ENCODE assay signal across 8 cellular contexts in the genomic region with DNA sequence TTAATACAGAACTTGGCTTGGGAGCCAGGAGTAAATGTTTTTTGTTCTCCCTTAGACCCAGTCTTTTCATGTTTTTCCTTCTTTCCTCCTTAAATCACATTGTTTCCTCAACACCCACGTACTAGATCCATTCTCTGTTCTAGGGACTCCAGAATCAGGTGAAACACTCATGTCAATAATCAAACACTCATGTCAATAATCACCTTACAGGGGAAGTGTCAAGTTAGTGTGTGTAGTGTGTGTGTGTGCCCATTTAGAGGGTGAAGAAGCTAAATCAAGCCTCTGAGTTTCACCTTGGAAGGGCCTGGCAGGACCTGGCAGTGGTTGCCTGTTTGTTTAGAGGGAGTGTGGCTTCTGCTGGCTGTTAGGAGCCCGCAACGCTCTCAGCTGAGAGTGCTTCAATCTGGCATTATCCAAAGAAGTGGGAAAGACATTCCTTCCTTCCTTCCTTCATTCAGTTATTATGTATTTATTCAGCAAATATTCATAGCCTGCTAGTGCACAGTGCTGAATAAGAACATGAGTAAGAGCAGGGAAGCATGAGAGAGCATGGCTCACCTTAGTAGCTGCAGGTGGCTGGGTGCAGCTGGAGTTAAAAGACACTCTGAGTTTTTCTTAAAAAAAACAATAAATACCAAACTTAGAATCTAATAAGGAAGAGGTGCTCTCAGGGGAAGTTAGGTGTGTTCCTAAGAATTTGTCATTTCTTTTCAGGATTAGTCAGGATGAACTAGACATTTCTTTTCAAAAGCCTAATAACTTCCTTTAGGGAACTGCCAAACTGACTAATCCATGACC. TPM values are rescaled to one million over a fixed set of nuclear protein-coding genes. Genes with fewer than 3 reads are reported as not detected.
DNase-seq lines count a peak whose midpoint lies in the region; ATAC-seq and TF ChIP-seq lines count a peak whose summit lies in the region.

No MANE protein-coding gene starts in this region.

- H3K4me3 ChIP-seq in astrocyte of the cerebellum (ENCODE audit: low read depth, low read length) (peak overlapping the region; percentile 74), mesenchymal stem cell (ENCODE audit: insufficient read depth in 1 of 2, low read depth in 1 of 2, low read length in 2 of 2) (peak overlapping the region in 1 of 2 experiments; percentile 99), upper lobe of right lung (peak overlapping the region; percentile 92)

- no CpG with 5 or more reads among the region's 3 CpGs for WGBS in mesenchymal stem cell

- H3K4me1 ChIP-seq in mesenchymal stem cell (ENCODE audit: control insufficient read depth, insufficient read depth, low read depth, low read length) (peaks cover 8% of the 10 kb centered on the region), upper lobe of right lung (peaks cover 28% of the 10 kb centered on the region)

- H2AK5ac ChIP-seq in mesenchymal stem cell (ENCODE audit: low read length, severe bottlenecking) = no peak overlapping the region

- peak overlapping the region; percentile 45 for H2BK120ac ChIP-seq in mesenchymal stem cell (ENCODE audit: low read depth, low read length)

- H2BK12ac ChIP-seq in mesenchymal stem cell (ENCODE audit: low read length in 2 of 2) = peak overlapping the region; percentile 93 to 96

- H3K18ac ChIP-seq in mesenchymal stem cell (ENCODE audit: low read depth in 1 of 2, low read length in 2 of 2) = peak overlapping the region; percentile 54 to 86

- no peak overlapping the region for H2AFZ ChIP-seq in mesenchymal stem cell (ENCODE audit: low read depth, low read length)

- peak overlapping the region; percentile 83 for H2BK5ac ChIP-seq in mesenchymal stem cell (ENCODE audit: low read depth, low read length, poor library complexity, severe bottlenecking)

- peak overlapping the region in 1 of 2 experiments; percentile 23 for H3K23ac ChIP-seq in mesenchymal stem cell (ENCODE audit: low read length in 2 of 2)

- H3K9me3 ChIP-seq in mesenchymal stem cell (ENCODE audit: control insufficient read depth, low read length) (no peaks in the 10 kb centered on the region), upper lobe of right lung (no peaks in the 10 kb centered on the region)

- no peaks in the 10 kb centered on the region for H3K79me1 ChIP-seq in mesenchymal stem cell (replicated peaks; ENCODE audit: low read length, poor library complexity, severe bottlenecking)

- H4K91ac ChIP-seq in mesenchymal stem cell (ENCODE audit: low read length) = peak overlapping the region; percentile 5

- H3K9ac ChIP-seq in mesenchymal stem cell (ENCODE audit: low read length) = peak overlapping the region; percentile 100

- H4K8ac ChIP-seq in mesenchymal stem cell (ENCODE audit: low read length) = peak overlapping the region; percentile 14

- H3K27ac ChIP-seq in mesenchymal stem cell (ENCODE audit: low read length, poor library complexity, severe bottlenecking) = peak overlapping the region; percentile 98
- H3K27ac ChIP-seq in upper lobe of right lung = peak overlapping the region; percentile 97

- ATAC-seq in upper lobe of right lung (peak; percentile 55), HG03159 (IDR thresholded peaks at IDR 0.05; ENCODE audit: unreplicated experiment) (no peak), HG03108 (IDR thresholded peaks at IDR 0.05; ENCODE audit: unreplicated experiment) (no peak)

- H2BK15ac ChIP-seq in mesenchymal stem cell (ENCODE audit: low read depth, poor library complexity, severe bottlenecking) = no peak overlapping the region

- DNase-seq in DMS79 (lab: John Stamatoyannopoulos, UW) (peak; percentile 54), NCI-H1092 (lab: John Stamatoyannopoulos, UW) (peak; percentile 17), astrocyte of the cerebellum (ENCODE audit: low read depth) (no peak), mesenchymal stem cell (no peak), upper lobe of right lung (peak; percentile 72)
- no peak for DNase-seq in central memory CD4-positive, alpha-beta T cell

- no peak for TF ChIP-seq CTCF in astrocyte of the cerebellum (IDR thresholded peaks at IDR 0.05; ENCODE audit: low read depth, low read length, missing control alignments)
- no peak for TF ChIP-seq CTCF in upper lobe of right lung (IDR thresholded peaks at IDR 0.05)

- peak overlapping the region; percentile 10 to 86 for H3K4ac ChIP-seq in mesenchymal stem cell (ENCODE audit: low read depth in 1 of 2, low read length in 2 of 2)

- H3K14ac ChIP-seq in mesenchymal stem cell (ENCODE audit: low read length in 2 of 2) = peak overlapping the region in 1 of 2 experiments; percentile 11

- no peaks in the 10 kb centered on the region for H3K27me3 ChIP-seq in mesenchymal stem cell (ENCODE audit: control insufficient read depth in 1 of 2, insufficient read depth in 1 of 2, low read length in 2 of 2)
- no peaks in the 10 kb centered on the region for H3K27me3 ChIP-seq in upper lobe of right lung

- H3K4me2 ChIP-seq in mesenchymal stem cell (ENCODE audit: low read length, poor library complexity, severe bottlenecking) = peak overlapping the region; percentile 45

- intact Hi-C loops in upper lobe of right lung (cut with DNase I) = loop anchor here (5.0 kb wide), 1 partner anchor 69 kb away; the partner anchor contains the start of gene TXNRD1

- in situ Hi-C loops in astrocyte of the cerebellum (cut with HindIII; ENCODE audit: low sequenced_read_pairs) = no loop called here

- peaks cover 3 to 12% of the 10 kb centered on the region in 2 experiments for H3K36me3 ChIP-seq in mesenchymal stem cell (ENCODE audit: control insufficient read depth in 1 of 2, insufficient read depth in 2 of 2, low read depth in 1 of 2, low read length in 2 of 2)
- H3K36me3 ChIP-seq in upper lobe of right lung = peaks cover 12% of the 10 kb centered on the region

RNA-seq across cellular contexts. Expression of gene EID3, which starts 17.6 kb away (rescaled TPM):
- polyA plus RNA-seq in mesenchymal stem cell (2013, experiment 1 of 2) = 0.50 TPM
- 0.51 TPM for polyA plus RNA-seq in mesenchymal stem cell (2013, experiment 2 of 2)
- 4.4 TPM for total RNA-seq in upper lobe of right lung

Comparison
In these comparisons a context has a peak if more than half of its experiments do, and no peak if none do; other contexts are left out.
1. DNase-seq: peak in DMS79 (single experiment), NCI-H1092 (single experiment) and upper lobe of right lung (single experiment); none in astrocyte of the cerebellum (single experiment), mesenchymal stem cell (single experiment) and central memory CD4-positive, alpha-beta T cell (single experiment).